ENCODE assay signal across 25 cellular contexts in the genomic region with DNA sequence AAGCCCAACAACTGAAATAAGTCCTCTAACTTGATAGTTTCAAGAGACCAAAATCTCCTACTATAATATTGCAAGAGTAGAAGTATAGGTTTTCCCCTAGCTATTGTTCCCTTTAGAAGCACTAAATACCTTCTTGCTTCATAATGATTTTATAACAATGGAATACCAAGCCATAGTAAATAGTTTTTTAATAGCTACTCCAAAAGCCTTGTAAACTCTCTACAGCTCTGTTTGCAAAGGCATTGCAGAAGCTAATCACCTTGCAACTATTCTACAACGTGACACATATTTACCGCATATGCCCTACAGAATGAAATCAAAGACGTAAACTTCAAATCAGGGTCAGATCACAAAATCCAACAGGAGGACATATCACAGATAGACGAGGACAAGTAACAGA.
"Had no signal": no experiment of that assay in that cellular context is flagged by ENCODE, and none has a peak within 500 bp of the region (broad histone marks: within the 10 kb centered on the region; RNA-seq: fewer than 3 reads in every experiment).

No MANE protein-coding gene starts in this region.

- FAIRE-seq: pancreas, small intestine, urothelium cell line had no signal

- H3K9me3 ChIP-seq: neutrophil, pancreas, prostate gland, right lobe of liver, sigmoid colon, stomach, thoracic aorta, thyroid gland, tibial nerve, upper lobe of left lung, vagina had no signal

- ATAC-seq: natural killer cell treated with Interleukin-12 subunit alpha and Interleukin-12 subunit beta and Interleukin-15 and Interleukin-18, amount 100 ng/mL, for 72 hours; pancreas; right cardiac atrium; right lobe of liver; stimulated activated effector memory CD8-positive, alpha-beta T cell treated with anti-CD3 and anti-CD28 coated beads, Interleukin-12 subunit alpha, Interleukin-12 subunit beta, amount 100 ng/mL, for 72 hours; stimulated activated naive B cell treated with anti-CD40 and anti-IgM and Interleukin-4, amounts not matched to agents 10 μg/mL and 1 μg/mL and 100 μg/mL, for 72 hours had no signal

- DNase-seq: nephron progenitor cell; nucleus accumbens; pancreas; right cardiac atrium; right lobe of liver; sigmoid colon; small intestine; stimulated activated CD4-positive, alpha-beta T cell treated with anti-CD3 and anti-CD28 coated beads, Interleukin-15, amount 100 ng/mL, for 24 hours; stimulated activated CD4-positive, alpha-beta T cell treated with anti-CD3 and anti-CD28 coated beads, Interleukin-2, amount 100 ng/mL, for 24 hours; stimulated activated CD4-positive, alpha-beta T cell treated with anti-CD3 and anti-CD28 coated beads, Interleukin-2, amount 100 ng/mL, for 48 hours; stimulated activated CD4-positive, alpha-beta T cell treated with anti-CD3 and anti-CD28 coated beads, Interleukin-4, amount 100 ng/mL, for 24 hours; stimulated activated naive B cell treated with anti-CD40 and anti-IgM and Interleukin-4, amounts not matched to agents 10 μg/mL and 1 μg/mL and 100 μg/mL, for 72 hours; stimulated activated naive CD4-positive, alpha-beta T cell treated with Interleukin-2 at 50 U/mL for 16 hours; stomach; thyroid gland; trophoblast cell; upper lobe of left lung had no signal

- H3K4me1 ChIP-seq: pancreas, prostate gland, right lobe of liver, sigmoid colon, stomach, thyroid gland, tibial nerve, upper lobe of left lung, vagina had no signal

- H3K27me3 ChIP-seq: neutrophil, pancreas, sigmoid colon, stomach, thyroid gland, tibial nerve, upper lobe of left lung, vagina had no signal

- H3K4me3 ChIP-seq: pancreas, prostate gland, right lobe of liver, sigmoid colon, stomach, thoracic aorta, thyroid gland, tibial nerve, upper lobe of left lung, vagina had no signal

- H3K36me3 ChIP-seq: neutrophil, pancreas, prostate gland, right lobe of liver, sigmoid colon, stomach, thoracic aorta, thyroid gland, tibial nerve, upper lobe of left lung, vagina had no signal

- H3K27ac ChIP-seq: neutrophil, pancreas, prostate gland, right lobe of liver, sigmoid colon, stomach, thoracic aorta, thyroid gland, tibial nerve, upper lobe of left lung, vagina had no signal
